7 cellular contexts compared by ENCODE assay signal in the genomic region with DNA sequence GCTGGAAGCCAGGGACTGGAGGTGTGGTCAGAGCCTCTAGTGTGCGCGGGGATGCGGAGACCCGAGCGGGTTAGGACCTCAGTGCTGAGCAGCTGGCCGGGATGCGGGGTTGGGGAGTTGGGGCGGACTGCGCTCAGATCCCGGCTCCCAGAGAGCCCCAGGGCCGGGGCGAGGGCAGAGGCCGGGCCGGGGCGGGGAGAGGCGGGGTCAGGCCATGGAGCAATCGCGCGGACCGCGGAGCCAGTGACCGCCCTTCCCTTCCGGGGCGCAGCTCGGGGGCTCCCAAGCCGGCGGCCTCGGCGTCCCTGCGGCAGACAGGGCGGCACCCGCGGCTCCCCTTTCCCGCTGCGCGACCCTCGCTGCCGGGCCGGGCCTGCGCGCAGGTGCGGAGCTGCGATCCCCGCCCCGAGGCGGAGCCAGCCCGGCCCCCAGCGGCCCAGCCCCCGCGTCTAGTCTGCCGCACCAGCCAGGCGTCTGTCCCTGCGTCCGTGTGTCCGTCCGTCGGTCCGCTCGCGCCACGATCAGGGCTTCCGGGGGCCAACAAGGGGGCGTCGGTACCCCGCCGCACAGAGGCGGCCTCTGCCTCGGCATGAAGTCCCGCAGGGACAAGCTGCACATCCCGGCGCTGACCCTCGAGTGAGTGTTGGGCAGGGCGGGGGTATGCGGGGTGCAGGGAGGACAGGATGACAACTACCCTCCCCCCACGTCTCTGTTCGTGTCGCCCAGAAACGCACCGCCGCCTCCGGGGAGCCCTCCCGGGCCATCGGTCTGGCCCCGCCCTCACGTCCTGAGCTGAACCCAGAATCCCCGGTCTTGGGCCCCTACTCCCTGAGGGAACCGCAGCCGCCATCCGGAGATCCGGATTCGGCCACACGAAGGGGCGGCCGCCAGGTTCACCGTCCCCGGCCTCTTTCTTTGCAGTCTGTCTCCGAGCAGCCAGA. TPM values are rescaled to one million over a fixed set of nuclear protein-coding genes. Genes with fewer than 3 reads are reported as not detected.
A peak's percentile ranks its signal among the peaks of the same experiment; 100 is the strongest.
DNase-seq lines count a peak whose midpoint lies in the region; ATAC-seq and TF ChIP-seq lines count a peak whose summit lies in the region.

No MANE protein-coding gene starts in this region.

- TF ChIP-seq POLR2A in GM15510 (IDR thresholded peaks at IDR 0.05; ENCODE audit: borderline replicate concordance, extremely low read depth, insufficient read length): peak; percentile 46

- H3K27me3 ChIP-seq in right atrium auricular region (no peaks in the 10 kb centered on the region), rectal smooth muscle tissue (ENCODE audit: control insufficient read depth, insufficient read depth, low read length) (no peaks in the 10 kb centered on the region)

- peak overlapping the region; percentile 1 for H3K9ac ChIP-seq in rectal smooth muscle tissue (ENCODE audit: low read length)

- H3K27me3 Mint-ChIP-seq in activated naive CD8-positive, alpha-beta T cell: no peaks in the 10 kb centered on the region

- peak; percentile 3 for DNase-seq in NCI-H748 treated with DMSO at 0.1 percent for 48 hours (lab: John Stamatoyannopoulos, UW)
- DNase-seq in right atrium auricular region (ENCODE audit: low spot score): no peak

- H3K9me3 Mint-ChIP-seq in activated naive CD8-positive, alpha-beta T cell (ENCODE audit: low read depth): no peaks in the 10 kb centered on the region

- no peaks in the 10 kb centered on the region for H3K9me3 ChIP-seq in right atrium auricular region

- H3K4me1 Mint-ChIP-seq in activated naive CD8-positive, alpha-beta T cell (ENCODE audit: low read depth): peaks cover 12% of the 10 kb centered on the region

- H3K4me1 ChIP-seq in right atrium auricular region (peaks cover 0 to 18% of the 10 kb centered on the region in 2 donors), rectal smooth muscle tissue (ENCODE audit: control insufficient read depth, insufficient read depth, low read length) (peaks cover 5% of the 10 kb centered on the region)

- ATAC-seq in GM21526 (IDR thresholded peaks at IDR 0.05; ENCODE audit: low FRiP score, unreplicated experiment): no peak
- ATAC-seq in HG02571 (IDR thresholded peaks at IDR 0.05; ENCODE audit: unreplicated experiment): no peak

- H3K36me3 Mint-ChIP-seq in activated naive CD8-positive, alpha-beta T cell: no peaks in the 10 kb centered on the region

- H3K36me3 ChIP-seq in right atrium auricular region (no peaks in the 10 kb centered on the region), rectal smooth muscle tissue (ENCODE audit: control insufficient read depth, insufficient read depth, low read length) (no peaks in the 10 kb centered on the region)

- H3K4me3 Mint-ChIP-seq in activated naive CD8-positive, alpha-beta T cell: peak overlapping the region; percentile 87

- H3K27ac ChIP-seq in right atrium auricular region (peak overlapping the region; percentile 41 to 60), rectal smooth muscle tissue (ENCODE audit: low read depth, low read length) (no peak overlapping the region)

- no peak for TF ChIP-seq CTCF in right atrium auricular region (IDR thresholded peaks at IDR 0.05)

- no peak overlapping the region for H3K27ac Mint-ChIP-seq in activated naive CD8-positive, alpha-beta T cell

- H3K4me3 ChIP-seq in right atrium auricular region: peak overlapping the region; percentile 62 to 66
- H3K4me3 ChIP-seq in rectal smooth muscle tissue (ENCODE audit: low read length): peak overlapping the region; percentile 85

RNA-seq across cellular contexts. Expression of a gene that starts 12.4 kb away (rescaled TPM):
- 1 to 10 TPM; 5.8 to 7.5 TPM for total RNA-seq in right atrium auricular region

RNA-seq across cellular contexts. Expression of a gene that starts 23.3 kb away (rescaled TPM):
- under 1 TPM; 0.22 to 0.75 TPM for total RNA-seq in right atrium auricular region

RNA-seq across cellular contexts. Expression of a gene that starts 43.0 kb away (rescaled TPM):
- total RNA-seq in right atrium auricular region: 10 to 100 TPM; 18.7 to 19.0 TPM
